8 cellular contexts compared by ENCODE assay signal in the genomic region with DNA sequence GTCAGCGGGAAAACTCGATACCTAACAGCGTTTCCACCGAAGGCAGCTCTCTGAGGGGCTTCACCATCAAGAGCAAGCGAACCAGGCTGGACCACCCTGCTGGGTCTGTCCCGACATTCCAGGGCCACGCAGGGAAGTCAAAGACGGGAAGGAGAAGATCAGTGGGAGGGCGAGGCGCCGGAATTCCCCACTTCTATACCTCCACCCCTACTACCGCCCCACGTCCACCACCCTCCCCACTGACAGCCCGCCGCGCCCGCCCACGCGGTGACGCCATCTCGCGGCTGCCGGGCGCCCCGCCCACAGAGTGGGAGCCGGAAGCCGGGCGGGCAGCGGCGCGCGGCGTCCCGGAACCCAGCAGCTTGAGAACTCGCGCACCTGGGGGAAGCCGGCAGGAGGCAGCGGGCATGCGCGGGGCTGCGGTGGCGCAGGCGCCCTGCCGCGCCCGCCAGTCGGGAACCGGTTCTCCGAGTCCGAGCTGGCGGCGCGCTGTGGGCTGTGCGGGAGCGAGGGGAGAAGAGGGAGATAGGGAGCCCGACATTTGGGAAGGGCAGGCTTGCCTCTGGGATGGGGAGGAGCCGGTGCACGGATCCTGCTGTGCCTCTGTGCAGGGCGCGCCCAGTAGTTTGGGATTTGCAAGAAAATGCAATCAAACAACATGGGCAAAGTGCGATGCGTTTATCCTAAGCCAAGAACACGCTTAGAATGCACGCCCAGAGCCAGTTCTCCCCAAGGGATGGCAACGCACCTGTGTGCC. TPM values are rescaled to one million over a fixed set of nuclear protein-coding genes. Genes with fewer than 3 reads are reported as not detected.
DNase-seq lines count a peak whose midpoint lies in the region; ATAC-seq and TF ChIP-seq lines count a peak whose summit lies in the region.

No MANE protein-coding gene starts in this region.

- H3K27me3 Mint-ChIP-seq in HFFc6 (ENCODE audit: insufficient read depth) (peaks cover 11% of the 10 kb centered on the region), glutamatergic neuron (ENCODE audit: unreplicated experiment) (peaks cover 10% of the 10 kb centered on the region)

- peaks cover 8% of the 10 kb centered on the region for H3K79me2 ChIP-seq in osteoblast (ENCODE audit: insufficient read depth, low read length)

- ATAC-seq in SK-N-SH treated with all-trans-retinoic acid at 6 μM for 48 hours: peak; percentile 68
- peak; percentile 65 for ATAC-seq in activated naive CD4-positive, alpha-beta T cell treated with anti-CD3 and anti-CD28 coated beads, Interleukin-2, amount 50 U/mL, for 72 hours

- H3K4me3 Mint-ChIP-seq in HFFc6: peak overlapping the region; percentile 90
- H3K4me3 Mint-ChIP-seq in glutamatergic neuron (ENCODE audit: unreplicated experiment): peak overlapping the region; percentile 97

- peak overlapping the region; percentile 46 for H3K27ac ChIP-seq in osteoblast (ENCODE audit: low read depth, low read length)
- peak overlapping the region; percentile 34 to 86 for H3K27ac ChIP-seq in testis

- peak overlapping the region; percentile 98 for H2AFZ ChIP-seq in osteoblast (ENCODE audit: low read length)

- H3K4me1 ChIP-seq in osteoblast (ENCODE audit: insufficient read depth, low read length) (peaks cover 23% of the 10 kb centered on the region), testis (peaks cover 18% of the 10 kb centered on the region)

- H3K4me3 ChIP-seq in osteoblast (ENCODE audit: insufficient read depth, low read length) (peak overlapping the region; percentile 74), testis (peak overlapping the region; percentile 76 to 78)

- intact Hi-C loops in testis (cut with DNase I; ENCODE audit: low total_unique reads): no loop called here

- H3K4me2 ChIP-seq in osteoblast (ENCODE audit: insufficient read depth, low read length): peak overlapping the region; percentile 94

- WGBS in testis, 2 donors: 1 to 4% methylated on average over 21 to 49 of the region's 65 CpGs

- peak; percentile 4 for TF ChIP-seq POLR2A in testis (IDR thresholded peaks at IDR 0.05)

- H3K36me3 ChIP-seq in osteoblast (ENCODE audit: insufficient read depth, low read length) (no peaks in the 10 kb centered on the region), testis (ENCODE audit: low read depth, missing control alignments) (no peaks in the 10 kb centered on the region)

- TF ChIP-seq CTCF in GM10266 (IDR thresholded peaks at IDR 0.05; ENCODE audit: control insufficient read depth, insufficient read depth, low read depth, missing control alignments): no peak
- TF ChIP-seq CTCF in HFFc6 (IDR thresholded peaks at IDR 0.05): peak; percentile 45
- TF ChIP-seq CTCF in glutamatergic neuron (IDR thresholded peaks at IDR 0.05; ENCODE audit: partially characterized antibody, unreplicated experiment): no peak
- no peak for TF ChIP-seq CTCF in osteoblast (IDR thresholded peaks at IDR 0.05; ENCODE audit: extremely low read depth, low read depth, low read length)
- TF ChIP-seq CTCF in testis (IDR thresholded peaks at IDR 0.05): peak in 1 of 3 experiments; percentile 13

- H3K27me3 ChIP-seq in osteoblast (ENCODE audit: insufficient read depth, low read length) (no peaks in the 10 kb centered on the region), testis (no peaks in the 10 kb centered on the region)

- H3K27ac Mint-ChIP-seq in HFFc6 (peak overlapping the region; percentile 49; the same call in 1 of the 2 replicates), glutamatergic neuron (ENCODE audit: unreplicated experiment) (peak overlapping the region; percentile 74)
- H3K27ac Mint-ChIP-seq in activated naive CD4-positive, alpha-beta T cell treated with anti-CD3 and anti-CD28 coated beads, Interleukin-2, amount 50 U/mL, for 72 hours: peak overlapping the region; percentile 78 to 91

- H3K36me3 Mint-ChIP-seq in HFFc6 (ENCODE audit: low read depth) (no peaks in the 10 kb centered on the region), glutamatergic neuron (ENCODE audit: unreplicated experiment) (no peaks in the 10 kb centered on the region)
- peaks cover 15 to 24% of the 10 kb centered on the region in 2 donors for H3K36me3 Mint-ChIP-seq in activated naive CD4-positive, alpha-beta T cell treated with anti-CD3 and anti-CD28 coated beads, Interleukin-2, amount 50 U/mL, for 72 hours

- no peaks in the 10 kb centered on the region for H3K9me3 ChIP-seq in osteoblast (ENCODE audit: low read depth, low read length)
- H3K9me3 ChIP-seq in testis: no peaks in the 10 kb centered on the region

- H3K4me1 Mint-ChIP-seq in HFFc6 (ENCODE audit: low read depth) (peaks cover 33% of the 10 kb centered on the region), glutamatergic neuron (ENCODE audit: low read depth, unreplicated experiment) (peaks cover 36% of the 10 kb centered on the region)

- no peaks in the 10 kb centered on the region for H3K9me3 Mint-ChIP-seq in HFFc6
- no peaks in the 10 kb centered on the region for H3K9me3 Mint-ChIP-seq in activated naive CD4-positive, alpha-beta T cell treated with anti-CD3 and anti-CD28 coated beads, Interleukin-2, amount 50 U/mL, for 72 hours
- peaks cover 17% of the 10 kb centered on the region for H3K9me3 Mint-ChIP-seq in glutamatergic neuron (ENCODE audit: unreplicated experiment)

- H4K20me1 ChIP-seq in osteoblast (ENCODE audit: insufficient read depth, low read length): peaks cover 4% of the 10 kb centered on the region

- DNase-seq in GM10266 (ENCODE audit: extremely low spot score) (peak; percentile 91), HFFc6 (peak; percentile 69), NAMALWA (ENCODE audit: low spot score) (peak; percentile 91), glutamatergic neuron (peak; percentile 85), osteoblast (ENCODE audit: insufficient read length, low spot score, missing footprints) (peak; percentile 97), testis (peak; percentile 89)
- DNase-seq in activated naive CD4-positive, alpha-beta T cell treated with anti-CD3 and anti-CD28 coated beads, Interleukin-2, amount 50 U/mL, for 72 hours (ENCODE audit: low spot score in 2 of 2): peak; percentile 92 to 95

TF ChIP-seq in SK-N-SH treated with all-trans-retinoic acid at 6 μM for 48 hours, 23 proteins besides CTCF, POLR2A, EP300 and RAD21 (continues in another document):
- TF ChIP-seq TOX (CRISPR knock-in tag; IDR thresholded peaks at IDR 0.05; ENCODE audit: borderline replicate concordance) (no peak), ZFP3 (CRISPR knock-in tag; IDR thresholded peaks at IDR 0.05) (no peak), ZC3H10 (CRISPR knock-in tag; IDR thresholded peaks at IDR 0.05) (no peak), ZNF70 (CRISPR knock-in tag; IDR thresholded peaks at IDR 0.05) (no peak), ISL1 (CRISPR knock-in tag; IDR thresholded peaks at IDR 0.05) (no peak), ESRRG (CRISPR knock-in tag; IDR thresholded peaks at IDR 0.05) (no peak)
- TF ChIP-seq, protein P1, sequence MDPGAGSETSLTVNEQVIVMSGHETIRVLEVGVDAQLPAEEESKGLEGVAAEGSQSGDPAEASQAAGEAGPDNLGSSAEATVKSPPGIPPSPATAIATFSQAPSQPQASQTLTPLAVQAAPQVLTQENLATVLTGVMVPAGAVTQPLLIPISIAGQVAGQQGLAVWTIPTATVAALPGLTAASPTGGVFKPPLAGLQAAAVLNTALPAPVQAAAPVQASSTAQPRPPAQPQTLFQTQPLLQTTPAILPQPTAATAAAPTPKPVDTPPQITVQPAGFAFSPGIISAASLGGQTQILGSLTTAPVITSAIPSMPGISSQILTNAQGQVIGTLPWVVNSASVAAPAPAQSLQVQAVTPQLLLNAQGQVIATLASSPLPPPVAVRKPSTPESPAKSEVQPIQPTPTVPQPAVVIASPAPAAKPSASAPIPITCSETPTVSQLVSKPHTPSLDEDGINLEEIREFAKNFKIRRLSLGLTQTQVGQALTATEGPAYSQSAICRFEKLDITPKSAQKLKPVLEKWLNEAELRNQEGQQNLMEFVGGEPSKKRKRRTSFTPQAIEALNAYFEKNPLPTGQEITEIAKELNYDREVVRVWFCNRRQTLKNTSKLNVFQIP (CRISPR knock-in tag; IDR thresholded peaks at IDR 0.05; ENCODE audit: borderline replicate concordance, low read depth): no peak
- TF ChIP-seq, protein P2, sequence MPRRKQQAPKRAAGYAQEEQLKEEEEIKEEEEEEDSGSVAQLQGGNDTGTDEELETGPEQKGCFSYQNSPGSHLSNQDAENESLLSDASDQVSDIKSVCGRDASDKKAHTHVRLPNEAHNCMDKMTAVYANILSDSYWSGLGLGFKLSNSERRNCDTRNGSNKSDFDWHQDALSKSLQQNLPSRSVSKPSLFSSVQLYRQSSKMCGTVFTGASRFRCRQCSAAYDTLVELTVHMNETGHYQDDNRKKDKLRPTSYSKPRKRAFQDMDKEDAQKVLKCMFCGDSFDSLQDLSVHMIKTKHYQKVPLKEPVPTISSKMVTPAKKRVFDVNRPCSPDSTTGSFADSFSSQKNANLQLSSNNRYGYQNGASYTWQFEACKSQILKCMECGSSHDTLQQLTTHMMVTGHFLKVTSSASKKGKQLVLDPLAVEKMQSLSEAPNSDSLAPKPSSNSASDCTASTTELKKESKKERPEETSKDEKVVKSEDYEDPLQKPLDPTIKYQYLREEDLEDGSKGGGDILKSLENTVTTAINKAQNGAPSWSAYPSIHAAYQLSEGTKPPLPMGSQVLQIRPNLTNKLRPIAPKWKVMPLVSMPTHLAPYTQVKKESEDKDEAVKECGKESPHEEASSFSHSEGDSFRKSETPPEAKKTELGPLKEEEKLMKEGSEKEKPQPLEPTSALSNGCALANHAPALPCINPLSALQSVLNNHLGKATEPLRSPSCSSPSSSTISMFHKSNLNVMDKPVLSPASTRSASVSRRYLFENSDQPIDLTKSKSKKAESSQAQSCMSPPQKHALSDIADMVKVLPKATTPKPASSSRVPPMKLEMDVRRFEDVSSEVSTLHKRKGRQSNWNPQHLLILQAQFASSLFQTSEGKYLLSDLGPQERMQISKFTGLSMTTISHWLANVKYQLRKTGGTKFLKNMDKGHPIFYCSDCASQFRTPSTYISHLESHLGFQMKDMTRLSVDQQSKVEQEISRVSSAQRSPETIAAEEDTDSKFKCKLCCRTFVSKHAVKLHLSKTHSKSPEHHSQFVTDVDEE (CRISPR knock-in tag; IDR thresholded peaks at IDR 0.05): no peak; the same call in 1 of the 2 replicates

RNA-seq across cellular contexts. Expression of a gene that starts 3.2 kb away (rescaled TPM):
- 10 to 100 TPM; 13.7 to 17.1 (median 16.0) TPM for total RNA-seq in HFFc6 (2021; fragmentation: NEBNext Ultra II Directional; extraction: Animal tissue kit (Norgen Biotek cat#: 25700))
- 10 to 100 TPM; 43.0 to 49.1 TPM for total RNA-seq in activated naive CD4-positive, alpha-beta T cell treated with anti-CD3 and anti-CD28 coated beads, Interleukin-2, amount 50 U/mL, for 72 hours
- 28.2 TPM for total RNA-seq in glutamatergic neuron (ENCODE audit: unreplicated experiment)
- 14.8 and 15.3 TPM in 2 replicates for total RNA-seq in osteoblast
- total RNA-seq in testis: 10 to 100 TPM; 29.4 to 35.0 TPM
- polyA plus RNA-seq in testis (ENCODE audit: insufficient read depth, low read depth, low replicate concordance): 14.3 TPM

Comparison
In these comparisons a context has a peak if more than half of its experiments do, and no peak if none do; other contexts are left out.
1. Peak in every context shown above with its lines: DNase-seq, ATAC-seq, H3K4me3 ChIP-seq and H3K27ac ChIP-seq.